Comparison of ENCODE assay signal across 8 cellular contexts in genomic region chr5:65482280-65482726, GRCh38. TPM values are rescaled to one million over a fixed set of nuclear protein-coding genes. Genes with fewer than 3 reads are reported as not detected.
DNase-seq lines count a peak whose midpoint lies in the region; ATAC-seq, FAIRE-seq and TF ChIP-seq lines count a peak whose summit lies in the region.

No MANE protein-coding gene starts in this region.

- H3K4me1 ChIP-seq in CD8-positive, alpha-beta T cell (ENCODE audit: insufficient read depth, low read length): peaks cover 11% of the 10 kb centered on the region
- peaks cover 22% of the 10 kb centered on the region for H3K4me1 ChIP-seq in HEK293 (ENCODE audit: control insufficient read depth, insufficient read depth, low read length)
- peaks cover 4 to 14% (median 13%) of the 10 kb centered on the region in 3 donors for H3K4me1 ChIP-seq in pancreas

- peaks cover 16% of the 10 kb centered on the region for H3K4me1 Mint-ChIP-seq in CD8-positive, alpha-beta T cell (ENCODE audit: low read depth)

- DNase-seq in CD8-positive, alpha-beta T cell: no peak
- peak; percentile 43 for DNase-seq in fibroblast of the conjunctiva (ENCODE audit: low read depth)
- no peak for DNase-seq in pancreas
- no peak for DNase-seq in stimulated activated CD8-positive, alpha-beta memory T cell treated with anti-CD3 and anti-CD28 coated beads, Interleukin-4, amount 100 ng/mL, for 48 hours
- no peak for DNase-seq in activated CD4-positive, alpha-beta T cell treated with anti-CD3 and anti-CD28 coated beads for 1 hour

- H3K36me3 ChIP-seq in CD8-positive, alpha-beta T cell (ENCODE audit: insufficient read depth, low read length): no peaks in the 10 kb centered on the region
- H3K36me3 ChIP-seq in HEK293 (ENCODE audit: control insufficient read depth in 2 of 2, insufficient read depth in 1 of 2, low read length in 2 of 2): no peaks in the 10 kb centered on the region
- no peaks in the 10 kb centered on the region for H3K36me3 ChIP-seq in pancreas

- H3K9me3 ChIP-seq in CD8-positive, alpha-beta T cell (ENCODE audit: low read length): no peaks in the 10 kb centered on the region
- H3K9me3 ChIP-seq in HEK293 (ENCODE audit: control insufficient read depth, insufficient read depth, low read depth, low read length) (no peaks in the 10 kb centered on the region), pancreas (no peaks in the 10 kb centered on the region)

- H3K27ac ChIP-seq in CD8-positive, alpha-beta T cell (ENCODE audit: low read depth, low read length): peak overlapping the region; percentile 74
- peak overlapping the region; percentile 85 for H3K27ac ChIP-seq in HEK293 (ENCODE audit: extremely low read depth, low read depth, low read length)
- H3K27ac ChIP-seq in VCaP: peak overlapping the region; percentile 25; the same call in 1 of the 2 replicates
- H3K27ac ChIP-seq in pancreas: peak overlapping the region; percentile 14 to 87 (median 64)

- peak overlapping the region; percentile 71 for H3K4me3 ChIP-seq in CD8-positive, alpha-beta T cell (ENCODE audit: low read depth, low read length)
- H3K4me3 ChIP-seq in HEK293 (ENCODE audit: low read depth, low read length) (peak overlapping the region; percentile 54), pancreas (peak overlapping the region; percentile 30 to 44 (median 36))

- POLR2A ChIA-PET in CD8-positive, alpha-beta T cell (lab: Charles Lee): interaction anchor here (0.7 to 2.3 kb wide), 4 partner anchors 81 to 473 kb away, joined by 3 to 13 read pairs (median 8); partner anchors contain the start of genes CENPK and PPWD1
- POLR2A ChIA-PET in HEK293 (lab: Yijun Ruan, JAX): interaction anchor here (0.6 to 1.7 kb wide), 5 partner anchors 194 to 672 kb away, joined by 3 to 8 read pairs (median 3); no protein-coding TSS in a partner anchor

- intact Hi-C loops in CD8-positive, alpha-beta T cell (cut with DNase I, micrococcal nuclease): loop anchor here (1.0 to 5.0 kb wide), 7 partner anchors 80 to 1255 kb away; partner anchors contain the start of genes CENPK (in 2 of the 2), PPWD1 (in 2 of the 2) and TRIM23 (in 1 of the 2)
- intact Hi-C loops in pancreas (cut with DNase I): loop anchor here in 1 of 3 donors (5.0 to 10.0 kb wide), 2 partner anchors 380 to 668 kb away; no protein-coding TSS in a partner anchor

- no peaks in the 10 kb centered on the region for H3K9me3 Mint-ChIP-seq in CD8-positive, alpha-beta T cell

- no peaks in the 10 kb centered on the region for H3K27me3 Mint-ChIP-seq in CD8-positive, alpha-beta T cell (ENCODE audit: low read depth)

- WGBS in pancreas, 2 donors: 1% methylated on average over 6 of the region's 6 CpGs

- CTCF ChIA-PET in CD8-positive, alpha-beta T cell (lab: Charles Lee): interaction anchor here (0.6 to 3.6 kb wide), 13 partner anchors 9 to 848 kb away, joined by 3 to 29 read pairs (median 4); no protein-coding TSS in a partner anchor
- CTCF ChIA-PET in HEK293 (lab: Yijun Ruan, JAX): interaction anchor here (0.6 to 3.9 kb wide), 13 partner anchors 10 to 847 kb away, joined by 3 to 53 read pairs (median 6); no protein-coding TSS in a partner anchor

- peak overlapping the region; percentile 94 for H3K27ac Mint-ChIP-seq in CD8-positive, alpha-beta T cell

- FAIRE-seq in pancreas (lab: Jason Lieb, UNC): no peak

- H3K27me3 ChIP-seq in CD8-positive, alpha-beta T cell (ENCODE audit: insufficient read depth, low read length): no peaks in the 10 kb centered on the region
- H3K27me3 ChIP-seq in pancreas: no peaks in the 10 kb centered on the region

- peak overlapping the region; percentile 88 for H3K4me3 Mint-ChIP-seq in CD8-positive, alpha-beta T cell

- peak; percentile 25 for ATAC-seq in CD8-positive, alpha-beta T cell
- ATAC-seq in pancreas (peak; percentile 5 to 33 (median 26)), GM21367 (IDR thresholded peaks at IDR 0.05; ENCODE audit: unreplicated experiment) (no peak)

- no peak for TF ChIP-seq CTCF in CD8-positive, alpha-beta T cell (IDR thresholded peaks at IDR 0.05)
- no peak for TF ChIP-seq CTCF in HEK293 (tag by site-specific recombination; IDR thresholded peaks at IDR 0.05)
- no peak for TF ChIP-seq CTCF in VCaP (conservative IDR thresholded peaks at IDR 0.05)
- TF ChIP-seq CTCF in pancreas (IDR thresholded peaks at IDR 0.05): no peak

- H3K36me3 Mint-ChIP-seq in CD8-positive, alpha-beta T cell: peaks cover 17% of the 10 kb centered on the region

TF ChIP-seq in HEK293, 187 proteins besides CTCF, POLR2A, EP300 and RAD21 (continues in another document):
- TF ChIP-seq ZNF362 (tag by site-specific recombination; IDR thresholded peaks at IDR 0.05): peak; percentile 67
- peak; percentile 98 for TF ChIP-seq PRDM10 (tag by site-specific recombination; IDR thresholded peaks at IDR 0.05)
- TF ChIP-seq ZNF521 (tag by site-specific recombination; IDR thresholded peaks at IDR 0.05): no peak
- peak; percentile 8; the same call in 1 of the 2 replicates for TF ChIP-seq ZNF341 (tag by site-specific recombination; IDR thresholded peaks at IDR 0.05; ENCODE audit: low read depth)
- peak; percentile 92 for TF ChIP-seq SCRT2 (tag by site-specific recombination; IDR thresholded peaks at IDR 0.05)
- no peak for TF ChIP-seq ZFHX2 (tag by site-specific recombination; conservative IDR thresholded peaks at IDR 0.05)
- no peak for TF ChIP-seq KLF9 (tag by site-specific recombination; IDR thresholded peaks at IDR 0.05; ENCODE audit: low read depth)
- TF ChIP-seq FEZF1 (tag by site-specific recombination; IDR thresholded peaks at IDR 0.05): 0 out of 2 replicates have a peak, but pooled peaks have one; percentile 25
- TF ChIP-seq SCRT1 (tag by site-specific recombination; IDR thresholded peaks at IDR 0.05; ENCODE audit: borderline replicate concordance): peak; percentile 93
- TF ChIP-seq ZBTB26 (tag by site-specific recombination; optimal IDR thresholded peaks at IDR 0.05): peak; percentile 13
- TF ChIP-seq BCL6B (tag by site-specific recombination; IDR thresholded peaks at IDR 0.05): no peak
- TF ChIP-seq ZBTB8A (tag by site-specific recombination; IDR thresholded peaks at IDR 0.05): 0 out of 2 replicates have a peak, but pooled peaks have one; percentile 2
- TF ChIP-seq ZNF335 (tag by site-specific recombination; conservative IDR thresholded peaks at IDR 0.05): peak; percentile 82

RNA-seq across cellular contexts. Expression of gene ADAMTS6, which starts 0.6 kb away (rescaled TPM):
- 1 to 10 TPM; 4.0 to 4.3 TPM for total RNA-seq in CD8-positive, alpha-beta T cell
- total RNA-seq in pancreas: under 1 TPM; 0.14 to 0.47 (median 0.30) TPM
- under 1 TPM; 0.19 to 0.70 TPM for polyA plus RNA-seq in pancreas

Comparison
In these comparisons a context has a peak if more than half of its experiments do, and no peak if none do; other contexts are left out.
1. H3K27ac ChIP-seq: peak in every context shown above with its lines; median percentile 85 in HEK293; 74 in CD8-positive, alpha-beta T cell; 64 in pancreas; 25 in VCaP.